In the genomic region with DNA sequence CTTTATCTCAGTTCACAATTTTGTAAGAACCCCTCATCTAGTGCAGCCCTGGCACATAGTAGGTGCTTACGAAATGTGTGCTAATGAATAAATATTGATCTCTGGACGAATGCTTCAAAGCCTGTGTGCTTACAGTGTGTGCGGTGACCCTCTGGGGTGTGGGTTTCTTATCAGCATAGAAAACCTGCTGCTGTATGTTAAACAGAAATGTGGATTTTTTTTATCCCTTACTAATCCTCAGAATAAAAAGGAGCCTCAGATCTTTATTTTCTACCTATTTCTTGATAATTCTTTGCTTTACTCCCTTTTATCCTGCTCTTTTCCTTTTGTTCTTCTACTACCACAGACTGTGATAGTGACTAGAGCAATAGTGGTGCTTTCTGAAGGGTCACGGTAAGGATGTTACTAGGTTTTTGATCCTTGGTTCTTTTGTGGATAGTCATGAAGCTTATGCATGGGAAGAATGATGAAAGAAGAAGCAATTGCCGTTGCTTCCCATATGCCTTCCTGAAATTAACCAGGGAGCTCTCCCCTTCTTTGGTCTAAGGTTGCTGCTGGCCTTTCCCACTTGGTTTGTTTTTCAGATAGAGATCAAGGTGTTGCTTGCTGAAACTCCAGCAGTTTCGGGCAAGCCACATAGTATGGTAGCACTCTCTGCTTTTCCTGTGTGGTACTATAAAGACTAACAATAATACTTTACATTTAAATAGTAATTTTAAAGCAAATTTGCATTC, we compare ENCODE assay signal across 16 cellular contexts. TPM values are rescaled to one million over a fixed set of nuclear protein-coding genes. Genes with fewer than 3 reads are reported as not detected.
A peak's percentile ranks its signal among the peaks of the same experiment; 100 is the strongest.
DNase-seq lines count a peak whose midpoint lies in the region; ATAC-seq, FAIRE-seq and TF ChIP-seq lines count a peak whose summit lies in the region.
"Had no signal": no experiment of that assay in that cellular context is flagged by ENCODE, and none has a peak within 500 bp of the region (broad histone marks: within the 10 kb centered on the region; RNA-seq: fewer than 3 reads in every experiment).

No MANE protein-coding gene starts in this region.

- CTCF ChIA-PET in A549 (lab: Yijun Ruan, JAX) (no interaction called here), K562 (lab: Yijun Ruan, JAX; ENCODE audit: low intra/inter-chr PET ratio) (no interaction called here)

- H3K9ac ChIP-seq in MM.1S (ENCODE audit: low read length) (no peak overlapping the region), K562 (ENCODE audit: insufficient read depth in 1 of 2, low read depth in 2 of 2, low read length in 2 of 2) (peak overlapping the region in 1 of 2 experiments; percentile 8; a peak in 2 of 4 replicates)
- H3K9ac ChIP-seq: BLaER1 treated with 17β-estradiol and CSF1 and Interleukin-3, amounts not matched to agents 10 nM and 100 nM had no signal

- H3K4me3 ChIP-seq in A549, result no peak overlapping the region
- no peak overlapping the region for H3K4me3 ChIP-seq in MM.1S (ENCODE audit: low read length)
- no peak overlapping the region for H3K4me3 ChIP-seq in K562
- H3K4me3 ChIP-seq in right atrium auricular region, result no peak overlapping the region
- H3K4me3 ChIP-seq: BLaER1 treated with 17β-estradiol and CSF1 and Interleukin-3, amounts not matched to agents 10 nM and 100 nM had no signal

- H2AFZ ChIP-seq in MM.1S (ENCODE audit: low read length) (no peak overlapping the region), K562 (ENCODE audit: low read depth, low read length) (peak overlapping the region; percentile 75)

- H3K9me3 ChIP-seq in A549, result no peaks in the 10 kb centered on the region
- no peaks in the 10 kb centered on the region for H3K9me3 ChIP-seq in MM.1S (replicated peaks; ENCODE audit: insufficient read depth, low read length)
- no peaks in the 10 kb centered on the region for H3K9me3 ChIP-seq in K562 (replicated peaks; ENCODE audit: control insufficient read depth, insufficient read depth, low read depth, low read length)
- H3K9me3 ChIP-seq in right atrium auricular region, result no peaks in the 10 kb centered on the region
- H3K9me3 ChIP-seq: BLaER1 treated with 17β-estradiol and CSF1 and Interleukin-3, amounts not matched to agents 10 nM and 100 nM had no signal

- no peaks in the 10 kb centered on the region for H3K9me1 ChIP-seq in K562 (ENCODE audit: control insufficient read depth, insufficient read depth, low read length)

- ATAC-seq in A549 (no peak), K562 (peak; percentile 67)
- ATAC-seq: HCT116, HepG2 had no signal

- H4K20me1 ChIP-seq in MM.1S (ENCODE audit: insufficient read depth, low read length) (no peaks in the 10 kb centered on the region), K562 (replicated peaks; ENCODE audit: control insufficient read depth, insufficient read depth, low read length) (no peaks in the 10 kb centered on the region)
- H4K20me1 ChIP-seq: BLaER1 treated with 17β-estradiol and CSF1 and Interleukin-3, amounts not matched to agents 10 nM and 100 nM had no signal

- DNase-seq in A549 (ENCODE audit: low read depth in 1 of 2, low spot score in 1 of 2), result no peak
- DNase-seq in MM.1S, result peak; percentile 27
- DNase-seq in SW480 (ENCODE audit: low spot score), result peak; percentile 10
- DNase-seq in K562 (ENCODE audit: extremely low read depth in 1 of 4, low spot score in 3 of 4), result peak; percentile 58 to 72 (median 63)
- no peak for DNase-seq in NCI-H128 (lab: John Stamatoyannopoulos, UW; ENCODE audit: unreplicated experiment)
- no peak for DNase-seq in NCI-H748 (lab: John Stamatoyannopoulos, UW; ENCODE audit: unreplicated experiment)
- no peak for DNase-seq in CD1c-positive myeloid dendritic cell (ENCODE audit: extremely low spot score)
- no peak for DNase-seq in right atrium auricular region (ENCODE audit: low spot score)
- DNase-seq: CD4-positive, alpha-beta T cell; DMS79 had no signal

- TF ChIP-seq RAD21 in A549 (conservative IDR thresholded peaks at IDR 0.05 in 1 of 2, IDR thresholded peaks at IDR 0.05 in 1 of 2) (no peak), K562 (CRISPR knock-in tag; conservative IDR thresholded peaks at IDR 0.05 in 1 of 2, IDR thresholded peaks at IDR 0.05 in 1 of 2) (0 out of 4 replicates have a peak, but pooled peaks of 1 of the 2 experiments have one; percentile 34)

- H3K4me2 ChIP-seq in A549, result no peak overlapping the region
- H3K4me2 ChIP-seq in MM.1S (ENCODE audit: low read depth, low read length), result peak overlapping the region; percentile 21; the same call in 1 of the 2 replicates
- H3K4me2 ChIP-seq in K562 (ENCODE audit: insufficient read depth, low read length), result peak overlapping the region; percentile 60
- H3K4me2 ChIP-seq: BLaER1 treated with 17β-estradiol and CSF1 and Interleukin-3, amounts not matched to agents 10 nM and 100 nM had no signal

- no peaks in the 10 kb centered on the region for H3K9me2 ChIP-seq in MM.1S (replicated peaks; ENCODE audit: insufficient read depth, low read length)

- POLR2A ChIA-PET in A549 (lab: Yijun Ruan, JAX), result no interaction called here
- POLR2A ChIA-PET in K562 (lab: Yijun Ruan, JAX), result interaction anchor here (0.7 to 1.8 kb wide), 6 partner anchors 10 to 463 kb away, joined by 3 to 6 read pairs (median 4); no protein-coding TSS in a partner anchor

- H3K4me1 ChIP-seq in A549 (no peaks in the 10 kb centered on the region), MM.1S (ENCODE audit: low read length) (peaks cover 16% of the 10 kb centered on the region), K562 (replicated peaks in 1 of 2; ENCODE audit: control insufficient read depth in 2 of 2, insufficient read depth in 2 of 2, low read length in 2 of 2) (peaks cover 0 to 18% of the 10 kb centered on the region in 2 experiments; a peak in 2 of 5 replicates), right atrium auricular region (no peaks in the 10 kb centered on the region)
- H3K4me1 ChIP-seq: BLaER1 treated with 17β-estradiol and CSF1 and Interleukin-3, amounts not matched to agents 10 nM and 100 nM had no signal

- H3K27ac ChIP-seq in A549, result no peak overlapping the region
- H3K27ac ChIP-seq in MM.1S (ENCODE audit: low read length), result no peak overlapping the region
- H3K27ac ChIP-seq in K562 (ENCODE audit: extremely low read depth, low read depth, low read length), result peak overlapping the region; percentile 63
- no peak overlapping the region for H3K27ac ChIP-seq in right atrium auricular region
- H3K27ac ChIP-seq: 22Rv1; BLaER1 treated with 17β-estradiol and CSF1 and Interleukin-3, amounts not matched to agents 10 nM and 100 nM had no signal

- H3K79me2 ChIP-seq in MM.1S (ENCODE audit: low read length) (no peaks in the 10 kb centered on the region), K562 (ENCODE audit: control insufficient read depth, insufficient read depth, low read length) (peaks cover 35% of the 10 kb centered on the region)

- TF ChIP-seq CTCF in A549 (IDR thresholded peaks at IDR 0.05), result no peak
- TF ChIP-seq CTCF in MM.1S (IDR thresholded peaks at IDR 0.05; ENCODE audit: low read length), result no peak
- TF ChIP-seq CTCF in K562 (IDR thresholded peaks at IDR 0.05 in 2 of 3, conservative IDR thresholded peaks at IDR 0.05 in 1 of 3; ENCODE audit: insufficient read depth in 2 of 3, low read depth in 1 of 3, low read length in 3 of 3), result no peak
- TF ChIP-seq CTCF in right atrium auricular region (IDR thresholded peaks at IDR 0.05), result no peak

- in situ Hi-C loops in K562 (cut with MboI), result no loop called here

- BruUV-seq in K562 (replicated peaks; lab: Mats Ljungman, UMichigan), result no TSS peak

- intact Hi-C loops in K562 (cut with micrococcal nuclease), result loop anchor here (2.0 kb wide), 3 partner anchors 21 to 73 kb away; a partner anchor contains a TSS

- FAIRE-seq in A549 (lab: Jason Lieb, UNC) (peak; percentile 46), K562 (lab: Jason Lieb, UNC) (peak; percentile 75)
- FAIRE-seq: GM12892, HepG2, HTR-8/SVneo had no signal

- peaks cover 3% of the 10 kb centered on the region; the same call in 1 of the 2 replicates for H3F3A ChIP-seq in MM.1S (ENCODE audit: insufficient read depth, low read length)

- H3K27me3 ChIP-seq in MM.1S (replicated peaks; ENCODE audit: insufficient read depth, low read length) (no peaks in the 10 kb centered on the region), K562 (ENCODE audit: control insufficient read depth in 2 of 2, insufficient read depth in 2 of 2, low read length in 2 of 2) (no peaks in the 10 kb centered on the region), right atrium auricular region (no peaks in the 10 kb centered on the region)
- H3K27me3 ChIP-seq: BLaER1 treated with 17β-estradiol and CSF1 and Interleukin-3, amounts not matched to agents 10 nM and 100 nM had no signal

- TF ChIP-seq POLR2A in A549 (IDR thresholded peaks at IDR 0.05; ENCODE audit: low read length), result no peak
- TF ChIP-seq POLR2A in K562 (conservative IDR thresholded peaks at IDR 0.05), result no peak

- TF ChIP-seq EP300 in A549 (IDR thresholded peaks at IDR 0.05) (no peak), K562 (IDR thresholded peaks at IDR 0.05; ENCODE audit: low read length) (peak; percentile 77)

- 67% methylated on average over 6 of the region's 6 CpGs for WGBS in A549 (ENCODE audit: missing lambda C conversion rate)
- WGBS in K562 (ENCODE audit: insufficient coverage, low coverage, missing lambda C conversion rate), result 3% methylated on average over 6 of the region's 6 CpGs

- no peaks in the 10 kb centered on the region for H3K36me3 ChIP-seq in MM.1S (replicated peaks; ENCODE audit: insufficient read depth, low read length)
- no peaks in the 10 kb centered on the region; the same call in 2 of the 3 replicates for H3K36me3 ChIP-seq in K562 (ENCODE audit: control insufficient read depth, insufficient read depth, low read length)
- no peaks in the 10 kb centered on the region for H3K36me3 ChIP-seq in right atrium auricular region

RNA-seq across cellular contexts. Expression of a gene that starts 44.7 kb away (rescaled TPM):
- polyA plus RNA-seq in A549 (2011; rRNA removed) (0.04 TPM in 1 of 2 replicates, not detected in the other), A549 (2017; fragmentation: RNase III; extraction: RNeasy Plus Mini Kit Qiagen cat#74134 plus additional on column Dnase treatment) (0.05 TPM in 1 of 3 replicates, not detected in the others), K562 (2011; rRNA removed) (0.30 and 4.7 TPM in 2 replicates), K562 (2014; fragmentation: Illumina TruSeq; extraction: Trizol) (12.9 and 15.7 TPM in 2 replicates), K562 (2014; fragmentation: Nextera tagmentation; extraction: Ambion mirVana) (10 to 100 TPM; 17.5 to 23.1 TPM), K562 (2014; rRNA removed) (10.5 and 11.2 TPM in 2 replicates)
- not detected in 2 replicates for polyA plus RNA-seq in A549 (2012; cell fraction: cytosol; rRNA removed)
- 0.05 TPM in 1 of 2 replicates, not detected in the other for polyA plus RNA-seq in A549 (2012; cell fraction: nucleus; rRNA removed)
- not detected in 2 replicates for polyA minus RNA-seq in A549 (2011; rRNA and poly(A)+ RNA removed)
- 7.9 and 17.0 TPM in 2 replicates for total RNA-seq in K562 (2011; cell fraction: chromatin; rRNA removed; ENCODE audit: low replicate concordance)
- 2.3 and 5.8 TPM in 2 replicates for total RNA-seq in K562 (2011; cell fraction: nucleolus; rRNA removed)
- total RNA-seq in K562 (2011; cell fraction: nucleoplasm; rRNA removed), result 11.3 and 23.9 TPM in 2 replicates
- total RNA-seq in K562 (2014; rRNA removed) (3.5 and 4.2 TPM in 2 replicates), K562 (2014; rRNA removed; fragmentation: Illumina TruSeq; extraction: Trizol) (11.8 and 12.7 TPM in 2 replicates), K562 (2015; rRNA removed; fragmentation: Illumina TruSeq; extraction: Trizol) (8.1 and 12.0 TPM in 2 replicates), K562 (2021) (6.6 and 7.5 TPM in 2 replicates), right atrium auricular region (not detected)
- 0.09 and 0.92 TPM in 2 replicates for polyA plus RNA-seq in K562 (2011; cell fraction: cytosol; rRNA removed)
- 0.55 and 2.5 TPM in 2 replicates for polyA plus RNA-seq in K562 (2011; cell fraction: nucleus; rRNA removed)
- polyA plus RNA-seq in K562 (2012), result 8.6 and 28.1 TPM in 2 replicates
- 0.12 and 2.5 TPM in 2 replicates for polyA minus RNA-seq in K562 (2011; rRNA and poly(A)+ RNA removed)
- polyA minus RNA-seq in K562 (2011; cell fraction: cytosol; rRNA and poly(A)+ RNA removed), result 1.0 TPM in 1 of 2 replicates, not detected in the other
- polyA minus RNA-seq in K562 (2011; cell fraction: nucleus; rRNA and poly(A)+ RNA removed), result 0.33 and 3.5 TPM in 2 replicates
- total RNA-seq: CD4-positive, alpha-beta T cell; HepG2 had no signal
- polyA plus RNA-seq: HepG2 had no signal

Comparison
In these comparisons a context has a peak if more than half of its experiments do, and no peak if none do; other contexts are left out.
1. DNase-seq: peak in MM.1S (single experiment), SW480 (single experiment) and K562 (4 of 4); none in A549 (0 of 2), NCI-H128 (single experiment), NCI-H748 (single experiment), CD1c-positive myeloid dendritic cell (single experiment) and right atrium auricular region (single experiment).